29 cellular contexts compared by ENCODE assay signal in the genomic region with DNA sequence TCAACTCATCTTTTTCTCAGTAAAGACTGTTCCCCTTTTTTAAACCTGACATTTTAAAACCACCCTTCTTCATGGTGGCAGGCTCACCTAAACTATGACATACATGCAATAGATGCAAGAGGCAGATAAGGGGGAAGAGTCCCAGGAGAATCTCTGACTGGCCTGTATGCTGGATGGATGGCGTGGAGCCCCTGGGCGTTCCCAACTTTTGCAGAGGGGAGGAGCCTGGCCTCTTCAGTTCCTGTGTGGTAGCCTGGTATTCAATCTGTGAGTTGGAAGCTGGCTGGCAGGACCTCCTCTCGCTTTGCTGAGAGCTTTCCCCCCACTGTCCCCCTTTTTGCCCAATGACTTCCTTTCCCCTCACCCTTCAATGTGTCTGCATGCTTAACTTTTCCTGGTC.
"Had no signal": no experiment of that assay in that cellular context is flagged by ENCODE, and none has a peak within 500 bp of the region (broad histone marks: within the 10 kb centered on the region; RNA-seq: fewer than 3 reads in every experiment).

No MANE protein-coding gene starts in this region.

- H3K9me3 ChIP-seq: adrenal gland, breast epithelium, SJCRH30 had no signal

- H3K4me1 Mint-ChIP-seq: activated B cell treated with CpG ODN at 0.5 μM for 24 hours; activated CD4-positive, alpha-beta T cell treated with anti-CD3 and anti-CD28 coated beads, Interleukin-2, amount 10 ng/mL, durations not matched to agents 24 days and 14 days; activated CD8-positive, alpha-beta memory T cell treated with anti-CD3 and anti-CD28 coated beads, Interleukin-2, amount 10 ng/mL, durations not matched to agents 7 days and 5 days; activated naive CD4-positive, alpha-beta T cell treated with anti-CD3 and anti-CD28 coated beads, Interleukin-2, amount 10 ng/mL, durations not matched to agents 7 days and 5 days; activated naive CD8-positive, alpha-beta T cell treated with anti-CD3 and anti-CD28 coated beads, Interleukin-2, amount 10 ng/mL, durations not matched to agents 7 days and 5 days had no signal

- ATAC-seq: activated CD8-positive, alpha-beta memory T cell treated with anti-CD3 and anti-CD28 coated beads, Interleukin-2, amount 10 ng/mL, durations not matched to agents 7 days and 5 days; K562; Panc1; Right ventricle myocardium inferior had no signal

- H3K4me1 ChIP-seq: adrenal gland, breast epithelium, SJCRH30 had no signal

- H3K27ac ChIP-seq: adrenal gland, breast epithelium, SJCRH30 had no signal

- H3K27me3 ChIP-seq: adrenal gland, breast epithelium, SJCRH30 had no signal

- H3K27ac Mint-ChIP-seq: activated B cell treated with CpG ODN at 0.5 μM for 24 hours; activated CD4-positive, alpha-beta T cell treated with anti-CD3 and anti-CD28 coated beads, Interleukin-2, amount 10 ng/mL, durations not matched to agents 24 days and 14 days; activated CD8-positive, alpha-beta memory T cell treated with anti-CD3 and anti-CD28 coated beads, Interleukin-2, amount 10 ng/mL, durations not matched to agents 7 days and 5 days; activated naive CD4-positive, alpha-beta T cell treated with anti-CD3 and anti-CD28 coated beads, Interleukin-2, amount 10 ng/mL, durations not matched to agents 7 days and 5 days; activated naive CD8-positive, alpha-beta T cell treated with anti-CD3 and anti-CD28 coated beads, Interleukin-2, amount 10 ng/mL, durations not matched to agents 7 days and 5 days; activated T-cell treated with anti-CD3 and anti-CD28 coated beads, Interleukin-2, amount 50 U/mL, for 24 hours; T-helper 1 cell treated with Interleukin-12 subunit alpha and Interleukin-12 subunit beta and Interleukin-4 antibody, amounts not matched to agents 30 μg/mL and 1 μg/mL, for 36 hours had no signal

- H3K27me3 Mint-ChIP-seq: activated B cell treated with CpG ODN at 0.5 μM for 24 hours; activated CD4-positive, alpha-beta T cell treated with anti-CD3 and anti-CD28 coated beads, Interleukin-2, amount 10 ng/mL, durations not matched to agents 24 days and 14 days; activated CD8-positive, alpha-beta memory T cell treated with anti-CD3 and anti-CD28 coated beads, Interleukin-2, amount 10 ng/mL, durations not matched to agents 7 days and 5 days; activated naive CD4-positive, alpha-beta T cell treated with anti-CD3 and anti-CD28 coated beads, Interleukin-2, amount 10 ng/mL, durations not matched to agents 7 days and 5 days; activated naive CD8-positive, alpha-beta T cell treated with anti-CD3 and anti-CD28 coated beads, Interleukin-2, amount 10 ng/mL, durations not matched to agents 7 days and 5 days; activated T-cell treated with anti-CD3 and anti-CD28 coated beads, Interleukin-2, amount 50 U/mL, for 24 hours had no signal

- H3K4me3 ChIP-seq: adrenal gland, breast epithelium, K562, SJCRH30 had no signal

- H3K36me3 Mint-ChIP-seq: activated CD8-positive, alpha-beta memory T cell treated with anti-CD3 and anti-CD28 coated beads, Interleukin-2, amount 10 ng/mL, durations not matched to agents 7 days and 5 days; activated naive CD4-positive, alpha-beta T cell treated with anti-CD3 and anti-CD28 coated beads, Interleukin-2, amount 10 ng/mL, durations not matched to agents 7 days and 5 days; activated naive CD8-positive, alpha-beta T cell treated with anti-CD3 and anti-CD28 coated beads, Interleukin-2, amount 10 ng/mL, durations not matched to agents 7 days and 5 days had no signal

- H3K9me3 Mint-ChIP-seq: activated CD4-positive, alpha-beta T cell treated with anti-CD3 and anti-CD28 coated beads, Interleukin-2, amount 10 ng/mL, durations not matched to agents 24 days and 14 days; activated naive CD4-positive, alpha-beta T cell treated with anti-CD3 and anti-CD28 coated beads, Interleukin-2, amount 10 ng/mL, durations not matched to agents 7 days and 5 days; activated naive CD8-positive, alpha-beta T cell treated with anti-CD3 and anti-CD28 coated beads, Interleukin-2, amount 10 ng/mL, durations not matched to agents 7 days and 5 days; T-helper 1 cell treated with Interleukin-12 subunit alpha and Interleukin-12 subunit beta and Interleukin-4 antibody, amounts not matched to agents 30 μg/mL and 1 μg/mL, for 36 hours had no signal

- H3K36me3 ChIP-seq: adrenal gland, breast epithelium, SJCRH30 had no signal

- H3K4me3 Mint-ChIP-seq: activated B cell treated with CpG ODN at 0.5 μM for 24 hours; activated CD4-positive, alpha-beta T cell treated with anti-CD3 and anti-CD28 coated beads, Interleukin-2, amount 10 ng/mL, durations not matched to agents 24 days and 14 days; activated CD8-positive, alpha-beta memory T cell treated with anti-CD3 and anti-CD28 coated beads, Interleukin-2, amount 10 ng/mL, durations not matched to agents 7 days and 5 days; activated naive CD4-positive, alpha-beta T cell treated with anti-CD3 and anti-CD28 coated beads, Interleukin-2, amount 10 ng/mL, durations not matched to agents 7 days and 5 days; activated naive CD8-positive, alpha-beta T cell treated with anti-CD3 and anti-CD28 coated beads, Interleukin-2, amount 10 ng/mL, durations not matched to agents 7 days and 5 days; activated T-cell treated with anti-CD3 and anti-CD28 coated beads, Interleukin-2, amount 50 U/mL, for 24 hours; T-helper 1 cell treated with Interleukin-12 subunit alpha and Interleukin-12 subunit beta and Interleukin-4 antibody, amounts not matched to agents 30 μg/mL and 1 μg/mL, for 36 hours had no signal

- DNase-seq: activated B cell treated with CpG ODN at 0.5 μM for 24 hours; activated CD4-positive, alpha-beta T cell treated with anti-CD3 and anti-CD28 coated beads for 1 hour; activated CD4-positive, alpha-beta T cell treated with anti-CD3 and anti-CD28 coated beads, Interleukin-2, amount 10 ng/mL, durations not matched to agents 24 days and 14 days; activated CD4-positive, alpha-beta T cell treated with anti-CD3 and anti-CD28 coated beads, Interleukin-2, amount 50 U/mL, for 48 hours; activated CD8-positive, alpha-beta memory T cell treated with anti-CD3 and anti-CD28 coated beads, Interleukin-2, amount 10 ng/mL, durations not matched to agents 7 days and 5 days; activated gamma-delta T cell; activated naive CD4-positive, alpha-beta T cell treated with anti-CD3 and anti-CD28 coated beads, Interleukin-2, amount 10 ng/mL, durations not matched to agents 7 days and 5 days; activated naive CD8-positive, alpha-beta T cell treated with anti-CD3 and anti-CD28 coated beads, Interleukin-2, amount 10 ng/mL, durations not matched to agents 7 days and 5 days; activated T-cell treated with anti-CD3 and anti-CD28 coated beads, Interleukin-2, amount 50 U/mL, for 24 hours; adrenal gland; aorta; caudate nucleus; Karpas-422; MM.1S; NCI-H1092 treated with DMSO at 0.1 percent for 48 hours; NCI-H1436; NCI-H187; NCI-H2081; NCI-H446 treated with DMSO at 0.1 percent for 48 hours; NCI-H524 treated with DMSO at 0.1 percent for 48 hours; NCI-H748 treated with DMSO at 0.1 percent for 48 hours; OCI-M1; RPMI8226; SJCRH30 had no signal
